In the genomic region with DNA sequence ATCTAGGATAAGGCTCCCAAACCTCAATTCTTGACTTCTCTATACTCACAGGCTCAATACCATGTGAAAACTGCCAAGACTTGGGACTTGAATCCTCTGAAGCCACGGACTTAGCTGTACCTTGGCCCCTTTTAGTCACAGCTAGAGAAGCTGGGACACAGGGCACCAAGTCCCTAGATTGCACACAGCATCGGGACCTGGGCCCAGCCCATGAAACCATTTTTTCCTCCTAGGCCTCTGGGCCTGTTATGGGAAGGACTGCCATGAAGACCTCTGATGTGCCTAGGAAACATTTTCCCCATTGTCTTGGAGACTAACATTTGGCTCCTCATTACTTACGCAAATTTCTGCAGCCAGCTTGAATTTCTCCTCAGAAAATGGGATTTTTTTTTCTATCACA, we compare ENCODE assay signal across 36 cellular contexts.
"Had no signal": no experiment of that assay in that cellular context is flagged by ENCODE, and none has a peak within 500 bp of the region (broad histone marks: within the 10 kb centered on the region; RNA-seq: fewer than 3 reads in every experiment).

No MANE protein-coding gene starts in this region.

- DNase-seq: activated B cell treated with CpG ODN at 0.5 μM for 24 hours; activated CD4-positive, alpha-beta memory T cell treated with anti-CD3 and anti-CD28 coated beads for 36 hours; activated CD4-positive, alpha-beta T cell treated with anti-CD3 and anti-CD28 coated beads for 4 hours; activated CD4-positive, alpha-beta T cell treated with anti-CD3 and anti-CD28 coated beads, Interleukin-2, amount 10 ng/mL, durations not matched to agents 24 days and 14 days; activated CD4-positive, alpha-beta T cell treated with anti-CD3 and anti-CD28 coated beads, Interleukin-2, amount 50 U/mL, for 1 hour; activated CD4-positive, alpha-beta T cell treated with anti-CD3 and anti-CD28 coated beads, Interleukin-2, amount 50 U/mL, for 4 hours; activated CD4-positive, CD25-positive, alpha-beta regulatory T cell treated with anti-CD3 and anti-CD28 coated beads, Interleukin-2, amount 50 U/mL, for 72 hours; activated CD8-positive, alpha-beta memory T cell treated with anti-CD3 and anti-CD28 coated beads, Interleukin-2, amount 50 U/mL, for 4 hours; activated CD8-positive, alpha-beta T cell treated with anti-CD3 and anti-CD28 coated beads for 36 hours; activated effector memory CD4-positive, alpha-beta T cell treated with anti-CD3 and anti-CD28 coated beads, Interleukin-2, amount 50 U/mL, for 16 hours; activated gamma-delta T cell treated with Interleukin-2 at 50 U/mL for 16 hours; activated naive CD4-positive, alpha-beta T cell; activated naive CD4-positive, alpha-beta T cell treated with anti-CD3 and anti-CD28 coated beads for 36 hours; activated naive CD4-positive, alpha-beta T cell treated with anti-CD3 and anti-CD28 coated beads, Interleukin-2, amount 50 U/mL, for 16 hours; activated naive CD8-positive, alpha-beta T cell treated with anti-CD3 and anti-CD28 coated beads for 36 hours; activated T-cell treated with anti-CD3 and anti-CD28 coated beads for 4 hours; activated T-cell treated with anti-CD3 and anti-CD28 coated beads, Interleukin-2, amount 50 U/mL, for 1 hour; activated T-cell treated with anti-CD3 and anti-CD28 coated beads, Interleukin-2, amount 50 U/mL, for 4 hours; activated T-cell treated with anti-CD3 and anti-CD28 coated beads, Interleukin-2, amount 50 U/mL, for 72 hours; adrenal gland; amniotic stem cell; aorta; body of pancreas; brain microvascular endothelial cell; central memory CD4-positive, alpha-beta T cell; T-helper 2 cell; T-helper 9 cell had no signal

- H3K27ac Mint-ChIP-seq: activated B cell treated with CpG ODN at 0.5 μM for 24 hours; activated CD4-positive, alpha-beta memory T cell treated with anti-CD3 and anti-CD28 coated beads for 36 hours; activated CD4-positive, alpha-beta T cell treated with anti-CD3 and anti-CD28 coated beads, Interleukin-2, amount 10 ng/mL, durations not matched to agents 24 days and 14 days; activated CD8-positive, alpha-beta T cell treated with anti-CD3 and anti-CD28 coated beads for 36 hours; activated naive CD4-positive, alpha-beta T cell treated with anti-CD3 and anti-CD28 coated beads for 36 hours; activated naive CD4-positive, alpha-beta T cell treated with anti-CD3 and anti-CD28 coated beads, Interleukin-2, amount 50 U/mL, for 72 hours; activated naive CD8-positive, alpha-beta T cell treated with anti-CD3 and anti-CD28 coated beads for 36 hours; activated T-cell treated with anti-CD3 and anti-CD28 coated beads, Interleukin-2, amount 50 U/mL, for 72 hours; activated T-helper 1 cell treated with anti-CD3 and anti-CD28 coated beads, Interleukin-12 subunit alpha, Interleukin-12 subunit beta, Interleukin-2, Interleukin-4 antibody, amounts not matched to agents 30 ng/mL and 10 ng/mL and 1 ng/mL, durations not matched to agents 14 hours and 24 hours and 36 hours; activated T-helper 17 cell treated with anti-CD3 and anti-CD28 coated beads, Interleukin-2, amount 50 U/mL, for 72 hours; T-helper 1 cell treated with Interleukin-12 subunit alpha and Interleukin-12 subunit beta and Interleukin-4 antibody, amounts not matched to agents 30 μg/mL and 1 μg/mL, for 36 hours; T-helper 2 cell treated with Interferon-gamma antibody and Interleukin-4, amounts not matched to agents 5 μg/mL and 100 μg/mL, for 36 hours had no signal

- H3K36me3 ChIP-seq: adrenal gland, brain microvascular endothelial cell, breast epithelium had no signal

- H3K27ac ChIP-seq: adrenal gland, body of pancreas, brain microvascular endothelial cell, breast epithelium, VCaP had no signal

- ATAC-seq: activated CD8-positive, alpha-beta T cell treated with anti-CD3 and anti-CD28 coated beads for 36 hours; activated naive CD4-positive, alpha-beta T cell treated with anti-CD3 and anti-CD28 coated beads, Interleukin-2, amount 50 U/mL, for 72 hours; activated T-cell treated with anti-CD3 and anti-CD28 coated beads, Interleukin-2, amount 50 U/mL, for 4 hours; activated T-cell treated with anti-CD3 and anti-CD28 coated beads, Interleukin-2, amount 50 U/mL, for 72 hours; activated T-helper 17 cell treated with anti-CD3 and anti-CD28 coated beads, Interleukin-2, amount 50 U/mL, for 72 hours; body of pancreas had no signal

- H3K4me3 Mint-ChIP-seq: activated B cell treated with CpG ODN at 0.5 μM for 24 hours; activated CD4-positive, alpha-beta memory T cell treated with anti-CD3 and anti-CD28 coated beads for 36 hours; activated CD4-positive, alpha-beta T cell treated with anti-CD3 and anti-CD28 coated beads, Interleukin-2, amount 10 ng/mL, durations not matched to agents 24 days and 14 days; activated CD8-positive, alpha-beta T cell treated with anti-CD3 and anti-CD28 coated beads for 36 hours; activated naive CD4-positive, alpha-beta T cell treated with anti-CD3 and anti-CD28 coated beads for 36 hours; activated naive CD8-positive, alpha-beta T cell treated with anti-CD3 and anti-CD28 coated beads for 36 hours; activated T-cell treated with anti-CD3 and anti-CD28 coated beads, Interleukin-2, amount 50 U/mL, for 4 hours; activated T-cell treated with anti-CD3 and anti-CD28 coated beads, Interleukin-2, amount 50 U/mL, for 72 hours; activated T-helper 1 cell treated with anti-CD3 and anti-CD28 coated beads, Interleukin-12 subunit alpha, Interleukin-12 subunit beta, Interleukin-2, Interleukin-4 antibody, amounts not matched to agents 30 ng/mL and 10 ng/mL and 1 ng/mL, durations not matched to agents 14 hours and 24 hours and 36 hours; activated T-helper 17 cell treated with anti-CD3 and anti-CD28 coated beads, Interleukin-2, amount 50 U/mL, for 72 hours; T-helper 1 cell treated with Interleukin-12 subunit alpha and Interleukin-12 subunit beta and Interleukin-4 antibody, amounts not matched to agents 30 μg/mL and 1 μg/mL, for 36 hours; T-helper 2 cell treated with Interferon-gamma antibody and Interleukin-4, amounts not matched to agents 5 μg/mL and 100 μg/mL, for 36 hours had no signal

- H3K4me1 ChIP-seq: adrenal gland, body of pancreas, breast epithelium had no signal

- H3K4me3 ChIP-seq: adrenal gland, body of pancreas, breast epithelium had no signal

- H3K27me3 Mint-ChIP-seq: activated B cell treated with CpG ODN at 0.5 μM for 24 hours; activated CD4-positive, alpha-beta memory T cell treated with anti-CD3 and anti-CD28 coated beads for 36 hours; activated CD4-positive, alpha-beta T cell treated with anti-CD3 and anti-CD28 coated beads, Interleukin-2, amount 10 ng/mL, durations not matched to agents 24 days and 14 days; activated CD8-positive, alpha-beta T cell treated with anti-CD3 and anti-CD28 coated beads for 36 hours; activated naive CD8-positive, alpha-beta T cell treated with anti-CD3 and anti-CD28 coated beads for 36 hours; activated T-helper 17 cell treated with anti-CD3 and anti-CD28 coated beads, Interleukin-2, amount 50 U/mL, for 72 hours had no signal

- H3K4me1 Mint-ChIP-seq: activated B cell treated with CpG ODN at 0.5 μM for 24 hours; activated CD4-positive, alpha-beta T cell treated with anti-CD3 and anti-CD28 coated beads, Interleukin-2, amount 10 ng/mL, durations not matched to agents 24 days and 14 days; activated naive CD8-positive, alpha-beta T cell treated with anti-CD3 and anti-CD28 coated beads for 36 hours; activated T-helper 17 cell treated with anti-CD3 and anti-CD28 coated beads, Interleukin-2, amount 50 U/mL, for 72 hours had no signal

- FAIRE-seq: astrocyte, TTC549 had no signal

- H3K27me3 ChIP-seq: adrenal gland, body of pancreas, brain microvascular endothelial cell, breast epithelium had no signal

- H3K36me3 Mint-ChIP-seq: activated CD4-positive, alpha-beta memory T cell treated with anti-CD3 and anti-CD28 coated beads for 36 hours; activated naive CD8-positive, alpha-beta T cell treated with anti-CD3 and anti-CD28 coated beads for 36 hours had no signal
